ENCODE assay signal across 24 cellular contexts in genomic region chr5:132999246-132999645, GRCh38.
"Had no signal": no experiment of that assay in that cellular context is flagged by ENCODE, and none has a peak within 500 bp of the region (broad histone marks: within the 10 kb centered on the region; RNA-seq: fewer than 3 reads in every experiment).

No MANE protein-coding gene starts in this region.

- H3K4me3 Mint-ChIP-seq: activated naive CD8-positive, alpha-beta T cell; activated T-cell treated with anti-CD3 and anti-CD28 coated beads, Interleukin-2, amount 50 U/mL, for 4 hours; effector memory CD8-positive, alpha-beta T cell; nephron progenitor cell; WTC11 had no signal

- H3K4me3 ChIP-seq: dorsolateral prefrontal cortex, esophagus squamous epithelium, left ventricle myocardium inferior, smooth muscle cell, tibial artery had no signal

- H3K9me3 ChIP-seq: esophagus squamous epithelium, left ventricle myocardium inferior, tibial artery had no signal

- DNase-seq: activated CD4-positive, alpha-beta T cell treated with anti-CD3 and anti-CD28 coated beads, Interleukin-2, amount 50 U/mL, for 4 hours; activated CD8-positive, alpha-beta memory T cell treated with anti-CD3 and anti-CD28 coated beads, Interleukin-2, amount 50 U/mL, for 48 hours; activated naive CD4-positive, alpha-beta T cell; activated T-cell treated with anti-CD3 and anti-CD28 coated beads, Interleukin-2, amount 50 U/mL, for 4 hours; central memory CD4-positive, alpha-beta T cell; dorsolateral prefrontal cortex; effector memory CD8-positive, alpha-beta T cell; esophagus squamous epithelium; foreskin keratinocyte; kidney glomerular epithelial cell; left ventricle myocardium inferior; midbrain; nephron progenitor cell; nucleus accumbens; posterior cingulate gyrus; stimulated activated CD4-positive, alpha-beta T cell treated with anti-CD3 and anti-CD28 coated beads, Interleukin-4, amount 100 ng/mL, for 1 hour; stimulated activated naive CD8-positive, alpha-beta T cell treated with anti-CD3 and anti-CD28 coated beads, Interleukin-15, Interleukin-2, amounts not matched to agents 100 U/mL and 50 U/mL, for 24 hours; T-helper 9 cell; tibial artery had no signal

- H3K4me1 Mint-ChIP-seq: nephron progenitor cell, WTC11 had no signal

- H3K27ac Mint-ChIP-seq: activated naive CD8-positive, alpha-beta T cell; activated T-helper 2 cell treated with anti-CD3 and anti-CD28 coated beads, Interferon-gamma antibody, Interleukin-2, Interleukin-4, amounts not matched to agents 10 μg/mL and 5 μg/mL and 100 μg/mL, durations not matched to agents 14 hours and 24 hours and 36 hours; nephron progenitor cell; WTC11 had no signal

- H3K4me1 ChIP-seq: esophagus squamous epithelium, foreskin keratinocyte had no signal

- H3K9me3 Mint-ChIP-seq: activated T-cell treated with anti-CD3 and anti-CD28 coated beads, Interleukin-2, amount 50 U/mL, for 4 hours; activated T-helper 2 cell treated with anti-CD3 and anti-CD28 coated beads, Interferon-gamma antibody, Interleukin-2, Interleukin-4, amounts not matched to agents 10 μg/mL and 5 μg/mL and 100 μg/mL, durations not matched to agents 14 hours and 24 hours and 36 hours; effector memory CD8-positive, alpha-beta T cell; nephron progenitor cell; WTC11 had no signal

- H3K27ac ChIP-seq: dorsolateral prefrontal cortex, esophagus squamous epithelium, foreskin keratinocyte, left ventricle myocardium inferior had no signal

- ATAC-seq: activated T-cell treated with anti-CD3 and anti-CD28 coated beads, Interleukin-2, amount 50 U/mL, for 4 hours; effector memory CD8-positive, alpha-beta T cell; foreskin keratinocyte; sciatic nerve; stimulated activated naive CD8-positive, alpha-beta T cell treated with anti-CD3 and anti-CD28 coated beads, Interleukin-15, Interleukin-2, amounts not matched to agents 100 U/mL and 50 U/mL, for 24 hours; WTC11 had no signal

- H3K27me3 ChIP-seq: dorsolateral prefrontal cortex, esophagus squamous epithelium, foreskin keratinocyte, tibial artery had no signal

- H3K27me3 Mint-ChIP-seq: activated naive CD8-positive, alpha-beta T cell; effector memory CD8-positive, alpha-beta T cell had no signal
